ENCODE assay signal across 9 cellular contexts in genomic region chrX:73851014-73852009, GRCh38. TPM values are rescaled to one million over a fixed set of nuclear protein-coding genes. Genes with fewer than 3 reads are reported as not detected.
DNase-seq lines count a peak whose midpoint lies in the region; ATAC-seq and TF ChIP-seq lines count a peak whose summit lies in the region.
"Had no signal": no experiment of that assay in that cellular context is flagged by ENCODE, and none has a peak within 500 bp of the region (broad histone marks: within the 10 kb centered on the region; RNA-seq: fewer than 3 reads in every experiment).

No MANE protein-coding gene starts in this region.

- peaks cover 4% of the 10 kb centered on the region; the same call in 1 of the 2 replicates for H3K9me2 ChIP-seq in GM23338 (ENCODE audit: insufficient read depth)

- TF ChIP-seq CTCF in GM23338 (conservative IDR thresholded peaks at IDR 0.05; ENCODE audit: low read depth in 2 of 2) (no peak), tibial nerve (IDR thresholded peaks at IDR 0.05) (peak in 1 of 5 experiments; percentile 17)

- TF ChIP-seq EP300 in tibial nerve (IDR thresholded peaks at IDR 0.05): no peak

- 61 to 97% methylated on average over 33 of the region's 33 CpGs for WGBS in tibial nerve, 2 donors

- no peak overlapping the region for H3K27ac ChIP-seq in GM23338 (ENCODE audit: low read depth)
- peak overlapping the region in 2 of 4 donors; percentile 80 to 92 for H3K27ac ChIP-seq in tibial nerve

- peak; percentile 82 for DNase-seq in AG08396 (ENCODE audit: low spot score)
- peak; percentile 93 for DNase-seq in SK-N-DZ (ENCODE audit: low spot score)
- DNase-seq in NCI-H1105 treated with DMSO at 0.1 percent for 48 hours (lab: John Stamatoyannopoulos, UW): no peak
- no peak for DNase-seq in GM23338 (ENCODE audit: low spot score)
- DNase-seq in tibial nerve (ENCODE audit: low spot score in 2 of 2): no peak

- TF ChIP-seq POLR2A in tibial nerve (IDR thresholded peaks at IDR 0.05): no peak

- peaks cover 53% of the 10 kb centered on the region for H3K36me3 Mint-ChIP-seq in GM23338 (ENCODE audit: low read depth)

- H3K4me3 ChIP-seq in iPS-18c (ENCODE audit: insufficient read depth, low read depth, low read length) (peak overlapping the region; percentile 34), GM23338 (no peak overlapping the region), tibial nerve (peak overlapping the region in 2 of 4 donors; percentile 52 to 70)

- no peaks in the 10 kb centered on the region for H4K20me1 ChIP-seq in GM23338 (replicated peaks; ENCODE audit: insufficient read depth)

- H3K36me3 ChIP-seq in GM23338 (ENCODE audit: insufficient read depth) (0 out of 2 replicates have a peak, but pooled peaks cover 2% of the 10 kb centered on the region), tibial nerve (no peaks in the 10 kb centered on the region)

- H3K9me3 ChIP-seq in iPS-18c (ENCODE audit: control insufficient read depth, insufficient read depth, low read length): no peaks in the 10 kb centered on the region
- no peaks in the 10 kb centered on the region for H3K9me3 ChIP-seq in tibial nerve

- H3F3A ChIP-seq in GM23338 (replicated peaks; ENCODE audit: low read depth): peaks cover 9% of the 10 kb centered on the region; the same call in 1 of the 2 replicates

- H3K4me1 Mint-ChIP-seq in GM23338: 0 out of 3 replicates have a peak, but pooled peaks cover 2% of the 10 kb centered on the region

- H3K4me1 ChIP-seq in GM23338 (ENCODE audit: insufficient read depth) (peaks cover 18% of the 10 kb centered on the region), tibial nerve (peaks cover 0 to under 1% (median 0%) of the 10 kb centered on the region in 4 donors)

- no peak overlapping the region for H2AFZ ChIP-seq in GM23338

- H3K4me2 ChIP-seq in GM23338: no peak overlapping the region

- H3K27me3 ChIP-seq in GM23338 (ENCODE audit: insufficient read depth) (no peaks in the 10 kb centered on the region), tibial nerve (no peaks in the 10 kb centered on the region)

- H3K79me2 ChIP-seq in GM23338 (replicated peaks; ENCODE audit: insufficient read depth): no peaks in the 10 kb centered on the region

- H3K27ac Mint-ChIP-seq in GM23338: no peak overlapping the region

- ATAC-seq in GM19463 (IDR thresholded peaks at IDR 0.05; ENCODE audit: unreplicated experiment) (peak; percentile 75), GM23338 (no peak), HG03039 (IDR thresholded peaks at IDR 0.05; ENCODE audit: unreplicated experiment) (no peak)

- no peaks in the 10 kb centered on the region for H3K27me3 Mint-ChIP-seq in GM23338 (ENCODE audit: insufficient read depth, low read depth, poor library complexity)

- H3K9me3 Mint-ChIP-seq in GM23338: peaks cover 47% of the 10 kb centered on the region

- H3K4me3 Mint-ChIP-seq in GM23338: no peak overlapping the region

TF ChIP-seq in GM23338, 12 proteins besides CTCF, POLR2A, EP300 and RAD21:
- TF ChIP-seq NANOG (IDR thresholded peaks at IDR 0.05; ENCODE audit: borderline replicate concordance) (no peak), STAT1 (IDR thresholded peaks at IDR 0.05; ENCODE audit: unreplicated experiment) (no peak), ZNF462 (CRISPR knock-in tag; IDR thresholded peaks at IDR 0.05) (no peak), CREB1 (CRISPR knock-in tag; IDR thresholded peaks at IDR 0.05; ENCODE audit: low read depth) (no peak), EZH2 (IDR thresholded peaks at IDR 0.05; ENCODE audit: low read depth, unreplicated experiment) (no peak)

RNA-seq across cellular contexts. Expression of gene XIST, which starts 1.2 kb away (rescaled TPM):
- polyA plus RNA-seq in SK-N-DZ (2014; cell fraction: cytosol; rRNA removed): 2.7 TPM in 2 replicates
- polyA plus RNA-seq in SK-N-DZ (2014; cell fraction: nucleus; rRNA removed): 605 and 803 TPM in 2 replicates
- 0.27 and 0.28 TPM in 2 replicates for total RNA-seq in GM23338 (2014; rRNA removed; shearing (Covaris generic))
- polyA plus RNA-seq in GM23338 (2016; fragmentation: Nextera tagmentation; extraction: Ambion mirVana): 0.24 and 0.84 TPM in 2 replicates
- total RNA-seq in tibial nerve: 100 to 1,000 TPM in 2 of 4 donors, 10 to 100 TPM in 1, 1 to 10 TPM in 1; 5.5 to 502 (median 219) TPM
- total RNA-seq: T-helper 1 cell treated with Interleukin-12 subunit alpha and Interleukin-12 subunit beta and Interleukin-4 antibody, amounts not matched to agents 30 ng/mL and 1 ng/mL, for 36 hours had no signal

Comparison
In these comparisons a context has a peak if more than half of its experiments do, and no peak if none do; other contexts are left out.
1. DNase-seq: peak in AG08396 (single experiment) and SK-N-DZ (single experiment); none in NCI-H1105 treated with DMSO at 0.1 percent for 48 hours (single experiment), GM23338 (single experiment) and tibial nerve (0 of 2).